In the genomic region with DNA sequence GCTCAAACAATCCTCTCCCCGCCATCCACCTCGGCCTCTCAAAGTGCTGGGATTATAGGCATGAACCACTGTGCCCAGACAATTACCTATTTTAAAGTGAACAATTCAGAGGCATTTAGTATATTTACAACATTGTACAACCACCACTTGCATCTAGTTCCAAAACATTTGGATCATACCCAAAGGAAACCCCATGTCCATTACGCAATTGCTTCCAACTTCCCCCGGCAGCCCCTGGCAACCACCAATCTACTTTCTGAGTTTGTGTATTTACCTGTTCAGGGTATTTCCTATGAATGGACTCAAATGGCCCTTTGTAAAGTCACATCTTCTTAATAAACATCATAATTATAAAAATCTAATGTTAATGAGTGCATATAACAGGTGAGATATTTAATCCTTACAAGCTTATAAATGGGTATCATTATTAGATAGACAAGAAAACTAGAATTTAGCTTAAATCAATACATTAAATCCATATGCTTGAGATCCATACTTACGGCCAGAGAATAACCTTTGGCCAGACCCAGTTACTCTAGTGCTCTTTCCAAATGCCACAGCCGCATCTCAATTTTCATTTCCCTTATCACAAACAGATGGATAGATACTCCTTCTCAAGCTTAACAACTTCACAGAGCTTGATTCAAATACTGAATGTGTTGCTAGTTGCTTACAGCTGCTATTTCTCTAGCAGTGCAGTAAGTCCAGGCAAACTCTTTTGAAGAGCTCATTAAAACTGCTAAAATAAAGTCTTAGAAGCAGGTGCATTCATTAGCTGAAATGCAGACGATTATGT, we compare ENCODE assay signal across 22 cellular contexts.
DNase-seq lines count a peak whose midpoint lies in the region; FAIRE-seq and TF ChIP-seq lines count a peak whose summit lies in the region.
"Had no signal": no experiment of that assay in that cellular context is flagged by ENCODE, and none has a peak within 500 bp of the region (broad histone marks: within the 10 kb centered on the region; RNA-seq: fewer than 3 reads in every experiment).

No MANE protein-coding gene starts in this region.

- no peaks in the 10 kb centered on the region for H3K4me1 ChIP-seq in breast epithelium
- peaks cover 7 to 17% (median 11%) of the 10 kb centered on the region in 4 experiments; a peak in 6 of 7 replicates for H3K4me1 ChIP-seq in H1 (replicated peaks in 1 of 4; ENCODE audit: control insufficient read depth in 3 of 4, insufficient read depth in 4 of 4, low read length in 3 of 4)
- H3K4me1 ChIP-seq in esophagus muscularis mucosa = peaks cover 0 to 19% (median 6%) of the 10 kb centered on the region in 4 donors
- H3K4me1 ChIP-seq: pancreas had no signal

- H3K9ac ChIP-seq in H1 (replicated peaks in 1 of 4; ENCODE audit: extremely low read depth in 1 of 4, low read depth in 3 of 4, low read length in 3 of 4) = no peak overlapping the region

- H2BK15ac ChIP-seq in H1 (ENCODE audit: low read length) = no peak overlapping the region

- H2BK20ac ChIP-seq in H1 (ENCODE audit: low read length) = no peak overlapping the region

- TF ChIP-seq CTCF in MCF 10A (IDR thresholded peaks at IDR 0.05; ENCODE audit: unreplicated experiment) (no peak), breast epithelium (IDR thresholded peaks at IDR 0.05) (no peak), H1 (IDR thresholded peaks at IDR 0.05; ENCODE audit: control extremely low read depth in 1 of 3, insufficient read depth in 1 of 3, low read depth in 1 of 3, low read length in 3 of 3) (no peak), esophagus muscularis mucosa (IDR thresholded peaks at IDR 0.05) (no peak)

- BruUV-seq in MCF 10A (replicated peaks; lab: Mats Ljungman, UMichigan) = no TSS peak

- TF ChIP-seq POLR2A in breast epithelium (IDR thresholded peaks at IDR 0.05) (no peak), H1 (IDR thresholded peaks at IDR 0.05; ENCODE audit: control extremely low read depth in 1 of 2, low read depth in 2 of 2, low read length in 2 of 2) (no peak), esophagus muscularis mucosa (IDR thresholded peaks at IDR 0.05; ENCODE audit: low read depth) (no peak)

- TF ChIP-seq EP300 in H1 (IDR thresholded peaks at IDR 0.05; ENCODE audit: borderline replicate concordance in 1 of 2, low read depth in 2 of 2, low read length in 2 of 2) (no peak), esophagus muscularis mucosa (IDR thresholded peaks at IDR 0.05) (no peak)

- H3K23me2 ChIP-seq in H1 (ENCODE audit: low read depth, low read length) = no peaks in the 10 kb centered on the region

- TF ChIP-seq RAD21 in H1 (IDR thresholded peaks at IDR 0.05 in 1 of 2, conservative IDR thresholded peaks at IDR 0.05 in 1 of 2; ENCODE audit: low read depth in 2 of 2, low read length in 2 of 2) = no peak

- no peak overlapping the region for H2AK5ac ChIP-seq in H1 (ENCODE audit: low read depth, low read length)

- peak; percentile 66 for DNase-seq in MCF 10A (ENCODE audit: unreplicated experiment)
- no peak for DNase-seq in breast epithelium (ENCODE audit: low spot score in 2 of 2)
- DNase-seq in NCI-H69 (lab: John Stamatoyannopoulos, UW) = peak; percentile 82
- DNase-seq in H1 (ENCODE audit: low read depth in 1 of 2, low spot score in 2 of 2) = no peak
- peak; percentile 40 for DNase-seq in superior temporal gyrus (ENCODE audit: extremely low spot score)
- no peak for DNase-seq in SHP77 treated with DMSO at 0.1 percent for 48 hours (lab: John Stamatoyannopoulos, UW)
- DNase-seq in activated CD4-positive, alpha-beta memory T cell treated with anti-CD3 and anti-CD28 coated beads, Interleukin-2, amount 10 ng/mL, durations not matched to agents 7 days and 5 days = no peak
- DNase-seq in esophagus muscularis mucosa (ENCODE audit: extremely low spot score) = no peak
- DNase-seq: activated CD8-positive, alpha-beta memory T cell treated with anti-CD3 and anti-CD28 coated beads for 24 hours; activated naive CD8-positive, alpha-beta T cell treated with anti-CD3 and anti-CD28 coated beads, Interleukin-2, amount 10 ng/mL, durations not matched to agents 7 days and 5 days; CD8-positive, alpha-beta T cell; DND-41; glutamatergic neuron; Kasumi-1; NCI-H82; pancreas; stimulated activated CD4-positive, alpha-beta T cell treated with anti-CD3 and anti-CD28 coated beads, Interleukin-2, amount 100 ng/mL, for 48 hours; T-cell had no signal

- H3K23ac ChIP-seq in H1 (ENCODE audit: insufficient read length) = no peak overlapping the region

- no peak overlapping the region for H4K91ac ChIP-seq in H1 (replicated peaks; ENCODE audit: insufficient read length, low read length)

- no peak overlapping the region for H3K27ac Mint-ChIP-seq in MCF 10A (ENCODE audit: low read depth, unreplicated experiment)
- no peak overlapping the region for H3K27ac Mint-ChIP-seq in activated CD4-positive, alpha-beta memory T cell treated with anti-CD3 and anti-CD28 coated beads, Interleukin-2, amount 10 ng/mL, durations not matched to agents 7 days and 5 days
- H3K27ac Mint-ChIP-seq: activated naive CD8-positive, alpha-beta T cell treated with anti-CD3 and anti-CD28 coated beads, Interleukin-2, amount 10 ng/mL, durations not matched to agents 7 days and 5 days; brain; CD8-positive, alpha-beta T cell; T-cell had no signal

- H4K5ac ChIP-seq in H1 (ENCODE audit: insufficient read length, low read depth, low read length) = no peak overlapping the region

- no peaks in the 10 kb centered on the region for H3K9me3 Mint-ChIP-seq in MCF 10A (ENCODE audit: unreplicated experiment)
- no peaks in the 10 kb centered on the region for H3K9me3 Mint-ChIP-seq in activated CD4-positive, alpha-beta memory T cell treated with anti-CD3 and anti-CD28 coated beads, Interleukin-2, amount 10 ng/mL, durations not matched to agents 7 days and 5 days
- H3K9me3 Mint-ChIP-seq: activated naive CD8-positive, alpha-beta T cell treated with anti-CD3 and anti-CD28 coated beads, Interleukin-2, amount 10 ng/mL, durations not matched to agents 7 days and 5 days; CD8-positive, alpha-beta T cell; T-cell had no signal

- H2BK5ac ChIP-seq in H1 (ENCODE audit: low read depth, low read length) = no peak overlapping the region

- no peaks in the 10 kb centered on the region for H4K20me1 ChIP-seq in H1 (replicated peaks in 1 of 2; ENCODE audit: control insufficient read depth in 1 of 2, insufficient read depth in 2 of 2, low read length in 2 of 2)

- H3K79me2 ChIP-seq in H1 (ENCODE audit: control insufficient read depth in 1 of 2, insufficient read depth in 2 of 2, low read length in 2 of 2) = no peaks in the 10 kb centered on the region

- no peak overlapping the region for H4K8ac ChIP-seq in H1 (ENCODE audit: extremely low read depth, insufficient read depth, low read length)

- H2BK120ac ChIP-seq in H1 (replicated peaks; ENCODE audit: low read depth, low read length) = no peak overlapping the region

- H3K79me1 ChIP-seq in H1 (ENCODE audit: low read depth, low read length) = no peaks in the 10 kb centered on the region

- intact Hi-C loops in MCF 10A (cut with micrococcal nuclease) = no loop called here
- intact Hi-C loops in breast epithelium (cut with DNase I; ENCODE audit: low total_unique reads) = no loop called here
- intact Hi-C loops in esophagus muscularis mucosa (cut with DNase I) = no loop called here

- H3K4me1 Mint-ChIP-seq in MCF 10A (ENCODE audit: insufficient read depth, unreplicated experiment) = peaks cover 15% of the 10 kb centered on the region
- H3K4me1 Mint-ChIP-seq in activated CD4-positive, alpha-beta memory T cell treated with anti-CD3 and anti-CD28 coated beads, Interleukin-2, amount 10 ng/mL, durations not matched to agents 7 days and 5 days = peaks cover 30% of the 10 kb centered on the region

- no peak overlapping the region for H3K4me3 Mint-ChIP-seq in MCF 10A (ENCODE audit: unreplicated experiment)
- H3K4me3 Mint-ChIP-seq in activated CD4-positive, alpha-beta memory T cell treated with anti-CD3 and anti-CD28 coated beads, Interleukin-2, amount 10 ng/mL, durations not matched to agents 7 days and 5 days = no peak overlapping the region
- H3K4me3 Mint-ChIP-seq: activated naive CD8-positive, alpha-beta T cell treated with anti-CD3 and anti-CD28 coated beads, Interleukin-2, amount 10 ng/mL, durations not matched to agents 7 days and 5 days; brain; CD8-positive, alpha-beta T cell; T-cell had no signal

- no peaks in the 10 kb centered on the region for H3K27me3 ChIP-seq in breast epithelium
- no peaks in the 10 kb centered on the region for H3K27me3 ChIP-seq in H1 (replicated peaks in 1 of 4; ENCODE audit: control insufficient read depth in 3 of 4, extremely low read depth in 1 of 4, insufficient read depth in 3 of 4, low read length in 3 of 4)
- no peaks in the 10 kb centered on the region for H3K27me3 ChIP-seq in esophagus muscularis mucosa
- H3K27me3 ChIP-seq: pancreas, vagina had no signal

- H3K9me3 ChIP-seq in breast epithelium (no peaks in the 10 kb centered on the region), H1 (ENCODE audit: insufficient read depth in 2 of 2, low read depth in 1 of 2, low read length in 1 of 2) (no peaks in the 10 kb centered on the region), esophagus muscularis mucosa (no peaks in the 10 kb centered on the region)
- H3K9me3 ChIP-seq: pancreas, vagina had no signal

- FAIRE-seq in H1 (lab: Jason Lieb, UNC) = no peak
- FAIRE-seq: pancreas had no signal

- no peak overlapping the region for H3K18ac ChIP-seq in H1 (ENCODE audit: extremely low read depth, low read length)

- H2BK12ac ChIP-seq in H1 (ENCODE audit: low read depth, low read length) = no peak overlapping the region

- no peak overlapping the region for H3K4me2 ChIP-seq in H1 (ENCODE audit: insufficient read depth in 1 of 2, low read depth in 2 of 2, low read length in 2 of 2)

- H3K27ac ChIP-seq in breast epithelium (no peak overlapping the region), H1 (ENCODE audit: low read depth, low read length) (no peak overlapping the region), esophagus muscularis mucosa (replicated peaks in 1 of 4) (no peak overlapping the region)
- H3K27ac ChIP-seq: epithelial cell of prostate, pancreas, RWPE1, vagina had no signal

- H3K56ac ChIP-seq in H1 (replicated peaks; ENCODE audit: insufficient read length, low read depth, low read length) = no peak overlapping the region

- no peak overlapping the region for H3K14ac ChIP-seq in H1 (ENCODE audit: insufficient read length)

- H3K36me3 Mint-ChIP-seq in MCF 10A (ENCODE audit: insufficient read depth, unreplicated experiment) = no peaks in the 10 kb centered on the region
- peaks cover 5% of the 10 kb centered on the region for H3K36me3 Mint-ChIP-seq in activated CD4-positive, alpha-beta memory T cell treated with anti-CD3 and anti-CD28 coated beads, Interleukin-2, amount 10 ng/mL, durations not matched to agents 7 days and 5 days (ENCODE audit: low read depth)
- H3K36me3 Mint-ChIP-seq: activated naive CD8-positive, alpha-beta T cell treated with anti-CD3 and anti-CD28 coated beads, Interleukin-2, amount 10 ng/mL, durations not matched to agents 7 days and 5 days; brain; CD8-positive, alpha-beta T cell; T-cell had no signal

- H3K4me3 ChIP-seq in breast epithelium (no peak overlapping the region), H1 (ENCODE audit: extremely low read depth in 1 of 4, insufficient read depth in 2 of 4, low read depth in 3 of 4, low read length in 4 of 4) (no peak overlapping the region), esophagus muscularis mucosa (no peak overlapping the region)
- H3K4me3 ChIP-seq: pancreas, vagina had no signal

- no peaks in the 10 kb centered on the region for H3K36me3 ChIP-seq in breast epithelium
- no peaks in the 10 kb centered on the region for H3K36me3 ChIP-seq in H1 (ENCODE audit: control insufficient read depth in 2 of 4, insufficient read depth in 4 of 4, low read length in 3 of 4)
- H3K36me3 ChIP-seq in esophagus muscularis mucosa = no peaks in the 10 kb centered on the region
- H3K36me3 ChIP-seq: pancreas, vagina had no signal

- 94% methylated on average over 7 of the region's 7 CpGs; no CpG with 5 or more reads in 1 of the 2 experiments for WGBS in H1 (ENCODE audit: extremely low coverage in 1 of 2, insufficient coverage in 1 of 2, insufficient read length in 1 of 2, insufficient replicate concordance in 2 of 2, low coverage in 1 of 2, low lambda C conversion rate in 2 of 2, missing lambda C conversion rate in 1 of 2), 2 experiments
- WGBS in esophagus muscularis mucosa = 87% methylated on average over 7 of the region's 7 CpGs

- H2AFZ ChIP-seq in H1 (ENCODE audit: low read length) = no peak overlapping the region; the same call in 1 of the 2 replicates

- POLR2A ChIA-PET in MCF 10A (lab: Yijun Ruan, JAX) = no interaction called here
- POLR2A ChIA-PET in H1 (lab: Charles Lee; ENCODE audit: partially characterized antibody) = no interaction called here
- POLR2A ChIA-PET in activated CD4-positive, alpha-beta memory T cell treated with anti-CD3 and anti-CD28 coated beads, Interleukin-2, amount 10 ng/mL, durations not matched to agents 7 days and 5 days (lab: Charles Lee) = no interaction called here

- no peaks in the 10 kb centered on the region for H3K27me3 Mint-ChIP-seq in MCF 10A (ENCODE audit: insufficient read depth, unreplicated experiment)
- no peaks in the 10 kb centered on the region for H3K27me3 Mint-ChIP-seq in activated CD4-positive, alpha-beta memory T cell treated with anti-CD3 and anti-CD28 coated beads, Interleukin-2, amount 10 ng/mL, durations not matched to agents 7 days and 5 days
- H3K27me3 Mint-ChIP-seq: brain, T-cell had no signal

- no peak overlapping the region for H3K4ac ChIP-seq in H1 (replicated peaks; ENCODE audit: insufficient read length, low read depth, low read length)

- CTCF ChIA-PET in MCF 10A (lab: Yijun Ruan, JAX) = interaction anchor here (0.6 to 0.8 kb wide), 2 partner anchors 13 to 39 kb away, joined by 3 to 5 read pairs; no protein-coding TSS in a partner anchor
- CTCF ChIA-PET in H1 (lab: Charles Lee; ENCODE audit: partially characterized antibody) = interaction anchor here (0.9 to 1.4 kb wide), 3 partner anchors 109 to 298 kb away, joined by 3 read pairs; no protein-coding TSS in a partner anchor
- CTCF ChIA-PET in activated CD4-positive, alpha-beta memory T cell treated with anti-CD3 and anti-CD28 coated beads, Interleukin-2, amount 10 ng/mL, durations not matched to agents 7 days and 5 days (lab: Charles Lee) = interaction anchor here (1.0 kb wide), 1 partner anchor 43 kb away, joined by 3 read pairs; no protein-coding TSS in a partner anchor

Comparison
In these comparisons a context has a peak if more than half of its experiments do, and no peak if none do; other contexts are left out.
1. DNase-seq: peak in MCF 10A (single experiment), NCI-H69 (single experiment) and superior temporal gyrus (single experiment); none in breast epithelium (0 of 2), H1 (0 of 2), SHP77 treated with DMSO at 0.1 percent for 48 hours (single experiment), activated CD4-positive, alpha-beta memory T cell treated with anti-CD3 and anti-CD28 coated beads, Interleukin-2, amount 10 ng/mL, durations not matched to agents 7 days and 5 days (single experiment) and esophagus muscularis mucosa (single experiment).